Comparison of ENCODE assay signal across 6 cellular contexts in genomic region chr19:5355693-5356092, GRCh38.
"Had no signal": no experiment of that assay in that cellular context is flagged by ENCODE, and none has a peak within 500 bp of the region (broad histone marks: within the 10 kb centered on the region; RNA-seq: fewer than 3 reads in every experiment).

No MANE protein-coding gene starts in this region.

- H3K4me3 Mint-ChIP-seq: IgD-negative memory B cell had no signal

- H3K4me1 ChIP-seq: HAP-1 had no signal

- H3K36me3 ChIP-seq: HAP-1 had no signal

- H3K27ac ChIP-seq: GM23248 had no signal

- H3K27ac Mint-ChIP-seq: IgD-negative memory B cell had no signal

- H3K9ac ChIP-seq: GM23248 had no signal

- H3K9me3 ChIP-seq: HAP-1 had no signal

- H3K4me3 ChIP-seq: GM23248, HAP-1 had no signal

- H2AFZ ChIP-seq: GM23248 had no signal

- DNase-seq: GOT3, KG1 had no signal

- FAIRE-seq: HTR-8/SVneo had no signal
